9 cellular contexts compared by ENCODE assay signal in the genomic region with DNA sequence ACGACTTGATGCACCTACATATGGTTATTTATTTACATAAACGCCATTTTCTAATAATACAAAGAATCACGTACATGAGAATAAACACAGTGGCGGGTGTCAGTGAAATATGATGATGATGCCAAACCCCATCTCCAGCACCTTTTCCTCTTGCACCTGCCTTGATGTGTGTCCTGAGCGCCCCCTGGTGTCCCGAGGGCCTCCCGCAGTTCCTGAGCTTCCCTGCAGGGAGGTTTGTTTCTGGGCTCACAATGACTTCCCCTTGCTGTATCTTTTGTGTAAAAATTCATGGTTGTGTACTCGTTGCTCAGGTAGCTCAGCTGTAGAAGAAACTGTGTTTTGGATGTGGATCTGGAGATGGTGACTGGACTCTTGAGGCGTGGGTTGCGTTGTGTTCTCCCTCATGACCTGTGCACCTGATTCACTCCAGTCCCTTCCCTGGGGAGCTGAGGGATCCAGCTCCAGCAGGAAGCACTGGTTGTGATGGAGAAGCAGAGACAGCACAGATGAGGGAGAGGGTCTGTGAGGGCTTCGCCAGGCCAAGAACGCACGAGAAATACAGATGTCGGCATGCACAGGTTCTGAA.
DNase-seq lines count a peak whose midpoint lies in the region; ATAC-seq and TF ChIP-seq lines count a peak whose summit lies in the region.
"Had no signal": no experiment of that assay in that cellular context is flagged by ENCODE, and none has a peak within 500 bp of the region (broad histone marks: within the 10 kb centered on the region; RNA-seq: fewer than 3 reads in every experiment).

No MANE protein-coding gene starts in this region.

- peaks cover 0 to 34% (median 8%) of the 10 kb centered on the region in 7 donors for H3K27me3 ChIP-seq in heart right ventricle
- H3K27me3 ChIP-seq: cardiac muscle cell had no signal

- H3K36me3 ChIP-seq in heart right ventricle, result no peaks in the 10 kb centered on the region
- H3K36me3 ChIP-seq: cardiac muscle cell had no signal

- TF ChIP-seq CTCF in 22Rv1 (IDR thresholded peaks at IDR 0.05), result peak; percentile 88
- peak; percentile 95 for TF ChIP-seq CTCF in GM20000 (IDR thresholded peaks at IDR 0.05; ENCODE audit: extremely low read depth, missing control alignments)
- TF ChIP-seq CTCF in heart right ventricle (IDR thresholded peaks at IDR 0.05), result peak in 3 of 9 donors; percentile 9 to 62 (median 25)

- no peak for ATAC-seq in HG03175 (IDR thresholded peaks at IDR 0.05; ENCODE audit: unreplicated experiment)
- ATAC-seq in heart right ventricle, result no peak

- no peak overlapping the region for H3K4me3 ChIP-seq in heart right ventricle
- H3K4me3 ChIP-seq: cardiac muscle cell had no signal

- H3K4me1 ChIP-seq in heart right ventricle, result no peaks in the 10 kb centered on the region

- DNase-seq in GM20000 (ENCODE audit: low spot score), result peak; percentile 62
- peak; percentile 8 for DNase-seq in SHP77 treated with DMSO at 0.1 percent for 48 hours (lab: John Stamatoyannopoulos, UW)
- DNase-seq in activated naive CD4-positive, alpha-beta T cell treated with Interleukin-2 at 50 U/mL for 16 hours, result peak; percentile 65
- peak; percentile 79 for DNase-seq in stimulated activated CD4-positive, alpha-beta T cell treated with anti-CD3 and anti-CD28 coated beads, Interleukin-15, amount 100 ng/mL, for 24 hours
- no peak for DNase-seq in AG20443 (ENCODE audit: low spot score)
- DNase-seq in heart right ventricle, result no peak

- H3K27ac ChIP-seq in 22Rv1 (no peak overlapping the region), heart right ventricle (no peak overlapping the region)
- H3K27ac ChIP-seq: cardiac muscle cell had no signal

- no peaks in the 10 kb centered on the region for H3K9me3 ChIP-seq in heart right ventricle

- intact Hi-C loops in heart right ventricle (cut with DNase I), result no loop called here

- 43 to 51% methylated on average over 14 of the region's 14 CpGs for WGBS in heart right ventricle, 2 donors

Comparison
In these comparisons a context has a peak if more than half of its experiments do, and no peak if none do; other contexts are left out.
1. DNase-seq: peak in GM20000 (single experiment), SHP77 treated with DMSO at 0.1 percent for 48 hours (single experiment), activated naive CD4-positive, alpha-beta T cell treated with Interleukin-2 at 50 U/mL for 16 hours (single experiment) and stimulated activated CD4-positive, alpha-beta T cell treated with anti-CD3 and anti-CD28 coated beads, Interleukin-15, amount 100 ng/mL, for 24 hours (single experiment); none in AG20443 (single experiment) and heart right ventricle (0 of 2).